ENCODE assay signal across 22 cellular contexts in genomic region chr19:16098416-16098768, GRCh38. TPM values are rescaled to one million over a fixed set of nuclear protein-coding genes. Genes with fewer than 3 reads are reported as not detected.
A peak's percentile ranks its signal among the peaks of the same experiment; 100 is the strongest.
DNase-seq lines count a peak whose midpoint lies in the region; ATAC-seq and TF ChIP-seq lines count a peak whose summit lies in the region.
"Had no signal": no experiment of that assay in that cellular context is flagged by ENCODE, and none has a peak within 500 bp of the region (broad histone marks: within the 10 kb centered on the region; RNA-seq: fewer than 3 reads in every experiment).

No MANE protein-coding gene starts in this region.

- H3K9me3 ChIP-seq in colonic mucosa, result no peaks in the 10 kb centered on the region
- H3K9me3 ChIP-seq: HAP-1, left lung, psoas muscle had no signal

- peaks cover 37% of the 10 kb centered on the region for H3K4me1 Mint-ChIP-seq in stimulated activated naive CD8-positive, alpha-beta T cell treated with anti-CD3 and anti-CD28 coated beads, Interleukin-15, Interleukin-2, amounts not matched to agents 100 ng/mL and 50 ng/mL, for 24 hours (ENCODE audit: low read depth)
- no peaks in the 10 kb centered on the region for H3K4me1 Mint-ChIP-seq in nephron
- peaks cover 10% of the 10 kb centered on the region for H3K4me1 Mint-ChIP-seq in glutamatergic neuron (ENCODE audit: low read depth, unreplicated experiment)

- no peaks in the 10 kb centered on the region for H3K27me3 Mint-ChIP-seq in stimulated activated naive CD8-positive, alpha-beta T cell treated with anti-CD3 and anti-CD28 coated beads, Interleukin-15, Interleukin-2, amounts not matched to agents 100 ng/mL and 50 ng/mL, for 24 hours
- H3K27me3 Mint-ChIP-seq in nephron (ENCODE audit: low read depth), result no peaks in the 10 kb centered on the region
- H3K27me3 Mint-ChIP-seq in glutamatergic neuron (ENCODE audit: unreplicated experiment), result peaks cover 13% of the 10 kb centered on the region
- H3K27me3 Mint-ChIP-seq: naive B cell had no signal

- no peaks in the 10 kb centered on the region for H3K27me3 ChIP-seq in colonic mucosa
- H3K27me3 ChIP-seq: foreskin keratinocyte, left lung had no signal

- ATAC-seq in stimulated activated naive CD8-positive, alpha-beta T cell treated with anti-CD3 and anti-CD28 coated beads, Interleukin-15, Interleukin-2, amounts not matched to agents 100 U/mL and 50 U/mL, for 24 hours, result no peak
- no peak for ATAC-seq in HG02840 (IDR thresholded peaks at IDR 0.05; ENCODE audit: low FRiP score, unreplicated experiment)
- ATAC-seq: activated CD4-positive, CD25-positive, alpha-beta regulatory T cell treated with anti-CD3 and anti-CD28 coated beads, Interleukin-2, amount 50 U/mL, for 24 hours; foreskin keratinocyte; psoas muscle; Right ventricle myocardium inferior had no signal

- H3K9me3 Mint-ChIP-seq in stimulated activated naive CD8-positive, alpha-beta T cell treated with anti-CD3 and anti-CD28 coated beads, Interleukin-15, Interleukin-2, amounts not matched to agents 100 ng/mL and 50 ng/mL, for 24 hours, result no peaks in the 10 kb centered on the region
- H3K9me3 Mint-ChIP-seq in nephron (no peaks in the 10 kb centered on the region), glutamatergic neuron (ENCODE audit: unreplicated experiment) (peaks cover 5% of the 10 kb centered on the region)
- H3K9me3 Mint-ChIP-seq: naive B cell had no signal

- H3K4me3 ChIP-seq in colonic mucosa, result no peak overlapping the region
- H3K4me3 ChIP-seq: HAP-1, left lung, psoas muscle had no signal

- H3K27ac ChIP-seq in colonic mucosa, result peak overlapping the region; percentile 11
- H3K27ac ChIP-seq: foreskin keratinocyte, psoas muscle had no signal

- H3K36me3 ChIP-seq in colonic mucosa, result peaks cover 25% of the 10 kb centered on the region

- H3K27ac Mint-ChIP-seq in stimulated activated naive CD8-positive, alpha-beta T cell treated with anti-CD3 and anti-CD28 coated beads, Interleukin-15, Interleukin-2, amounts not matched to agents 100 ng/mL and 50 ng/mL, for 24 hours, result peak overlapping the region; percentile 26
- H3K27ac Mint-ChIP-seq in nephron (peak overlapping the region; percentile 32 to 81 (median 32)), glutamatergic neuron (ENCODE audit: unreplicated experiment) (no peak overlapping the region)

- peaks cover 78% of the 10 kb centered on the region for H3K36me3 Mint-ChIP-seq in stimulated activated naive CD8-positive, alpha-beta T cell treated with anti-CD3 and anti-CD28 coated beads, Interleukin-15, Interleukin-2, amounts not matched to agents 100 ng/mL and 50 ng/mL, for 24 hours (ENCODE audit: low read depth)
- H3K36me3 Mint-ChIP-seq in nephron (ENCODE audit: low read depth), result peaks cover 77% of the 10 kb centered on the region
- peaks cover 9% of the 10 kb centered on the region for H3K36me3 Mint-ChIP-seq in glutamatergic neuron (ENCODE audit: unreplicated experiment)

- H3K4me3 Mint-ChIP-seq in stimulated activated naive CD8-positive, alpha-beta T cell treated with anti-CD3 and anti-CD28 coated beads, Interleukin-15, Interleukin-2, amounts not matched to agents 100 ng/mL and 50 ng/mL, for 24 hours, result no peak overlapping the region
- H3K4me3 Mint-ChIP-seq in nephron (no peak overlapping the region), glutamatergic neuron (ENCODE audit: unreplicated experiment) (no peak overlapping the region)

- DNase-seq in stimulated activated naive CD8-positive, alpha-beta T cell treated with anti-CD3 and anti-CD28 coated beads, Interleukin-15, Interleukin-2, amounts not matched to agents 100 U/mL and 50 U/mL, for 24 hours, result no peak
- DNase-seq in colonic mucosa (no peak), glutamatergic neuron (no peak), foreskin melanocyte (no peak), NCI-H345 (lab: John Stamatoyannopoulos, UW) (no peak)
- DNase-seq: activated CD8-positive, alpha-beta memory T cell treated with anti-CD3 and anti-CD28 coated beads, Interleukin-2, amount 50 U/mL, for 4 hours; caudate nucleus; foreskin keratinocyte; GDM1; naive B cell; NCI-H1694 treated with DMSO at 0.1 percent for 48 hours; NCI-H446; psoas muscle; stimulated activated CD4-positive, alpha-beta T cell treated with anti-CD3 and anti-CD28 coated beads, Interleukin-12 subunit alpha, Interleukin-12 subunit beta, amount 100 ng/mL, for 4 hours; stimulated activated naive CD4-positive, alpha-beta T cell treated with Interleukin-2 at 50 U/mL for 16 hours had no signal

- no peak overlapping the region for H3K9ac ChIP-seq in colonic mucosa (ENCODE audit: low read depth in 2 of 2, low read length in 2 of 2)

- H3K4me1 ChIP-seq in colonic mucosa, result peaks cover 8% of the 10 kb centered on the region
- H3K4me1 ChIP-seq: foreskin keratinocyte, HAP-1, psoas muscle had no signal

- intact Hi-C loops in colonic mucosa (cut with DNase I), result no loop called here

- no peak for TF ChIP-seq CTCF in colonic mucosa (IDR thresholded peaks at IDR 0.05)
- TF ChIP-seq CTCF in nephron (IDR thresholded peaks at IDR 0.05; ENCODE audit: unreplicated experiment in 3 of 3), result no peak
- TF ChIP-seq CTCF in glutamatergic neuron (IDR thresholded peaks at IDR 0.05; ENCODE audit: partially characterized antibody, unreplicated experiment), result no peak

RNA-seq across cellular contexts. Expression of gene RAB8A, which starts 13.3 kb away (rescaled TPM):
- total RNA-seq in colonic mucosa (100 to 1,000 TPM; 127 to 145 TPM), glutamatergic neuron (ENCODE audit: unreplicated experiment) (58.9 TPM)

RNA-seq across cellular contexts. Expression of gene TPM4, which starts 22.1 kb away (rescaled TPM):
- 100 to 1,000 TPM; 261 to 388 TPM for total RNA-seq in colonic mucosa
- total RNA-seq in glutamatergic neuron (ENCODE audit: unreplicated experiment), result 310 TPM

RNA-seq across cellular contexts. Expression of gene HSH2D, which starts 45.1 kb away (rescaled TPM):
- total RNA-seq in colonic mucosa, result 10 to 100 TPM; 13.5 to 14.0 TPM
- total RNA-seq in glutamatergic neuron (ENCODE audit: unreplicated experiment), result not detected

Comparison
In these comparisons a context has a peak if more than half of its experiments do, and no peak if none do; other contexts are left out.
1. RNA of gene HSH2D, which starts 45.1 kb away (total RNA-seq): 13.5 to 14.0 TPM in colonic mucosa; not detected in glutamatergic neuron (single experiment); every median in the first group is over 10 times any median in the second.